8 cellular contexts compared by ENCODE assay signal in genomic region chr3:19934098-19934566, GRCh38. TPM values are rescaled to one million over a fixed set of nuclear protein-coding genes. Genes with fewer than 3 reads are reported as not detected.
DNase-seq lines count a peak whose midpoint lies in the region; ATAC-seq lines count a peak whose summit lies in the region.

Gene EFHB (minus strand): TSS chr3:19934217. CDS start chr3:19934018, 199 bp downstream.

- no peak for ATAC-seq in HG02870 (IDR thresholded peaks at IDR 0.05; ENCODE audit: unreplicated experiment)
- ATAC-seq in GM18520 (IDR thresholded peaks at IDR 0.05; ENCODE audit: unreplicated experiment), result no peak
- ATAC-seq in GM21360 (IDR thresholded peaks at IDR 0.05; ENCODE audit: unreplicated experiment), result no peak

- peak; percentile 33 for DNase-seq in D341Med (ENCODE audit: low spot score)
- DNase-seq in HuH-7.5 (ENCODE audit: low spot score), result peak; percentile 27
- DNase-seq in UCSD-AML1 (lab: John Stamatoyannopoulos, UW; ENCODE audit: unreplicated experiment), result peak; percentile 8
- DNase-seq in islet precursor cell, result peak; percentile 89
- DNase-seq in cerebellum (ENCODE audit: low spot score), result no peak

RNA-seq across cellular contexts. Expression of gene EFHB, which starts in this region (rescaled TPM):
- total RNA-seq in cerebellum, result 0.64 TPM
